20 cellular contexts compared by ENCODE assay signal in genomic region chrX:4764888-4765287, GRCh38.
"Had no signal": no experiment of that assay in that cellular context is flagged by ENCODE, and none has a peak within 500 bp of the region (broad histone marks: within the 10 kb centered on the region; RNA-seq: fewer than 3 reads in every experiment).

No MANE protein-coding gene starts in this region.

- DNase-seq: activated CD4-positive, alpha-beta T cell treated with anti-CD3 and anti-CD28 coated beads, Interleukin-2, amount 50 U/mL, for 1 hour; activated CD8-positive, alpha-beta memory T cell treated with anti-CD3 and anti-CD28 coated beads for 24 hours; activated naive CD8-positive, alpha-beta T cell treated with anti-CD3 and anti-CD28 coated beads, Interleukin-2, amount 10 ng/mL, durations not matched to agents 7 days and 5 days; anterior cingulate cortex; gastrocnemius medialis; heart left ventricle; immature natural killer cell; left colon; lower lobe of right lung; naive B cell; pancreas; stimulated activated CD4-positive, alpha-beta T cell treated with anti-CD3 and anti-CD28 coated beads, Interleukin-12 subunit alpha, Interleukin-12 subunit beta, amount 100 ng/mL, for 4 hours; stimulated activated CD4-positive, alpha-beta T cell treated with anti-CD3 and anti-CD28 coated beads, Interleukin-2, amount 100 ng/mL, for 24 hours; T-helper 9 cell; uterus had no signal

- H3K27ac ChIP-seq: cardiac muscle cell, gastrocnemius medialis, heart left ventricle, lower lobe of right lung, neural progenitor cell, pancreas, thoracic aorta, uterus had no signal

- H3K4me3 Mint-ChIP-seq: activated naive CD8-positive, alpha-beta T cell treated with anti-CD3 and anti-CD28 coated beads, Interleukin-2, amount 10 ng/mL, durations not matched to agents 7 days and 5 days; activated T-helper 1 cell treated with anti-CD3 and anti-CD28 coated beads, Interleukin-12 subunit alpha, Interleukin-12 subunit beta, Interleukin-2, Interleukin-4 antibody, amounts not matched to agents 30 ng/mL and 10 ng/mL and 1 ng/mL, durations not matched to agents 14 hours and 24 hours and 36 hours; immature natural killer cell; neural progenitor cell had no signal

- H3K36me3 ChIP-seq: cardiac muscle cell, gastrocnemius medialis, heart left ventricle, lower lobe of right lung, neural progenitor cell, pancreas, thoracic aorta, uterus had no signal

- H3K9ac ChIP-seq: neural progenitor cell had no signal

- H3K9me3 ChIP-seq: gastrocnemius medialis, heart left ventricle, lower lobe of right lung, pancreas, thoracic aorta, uterus had no signal

- H3K27me3 ChIP-seq: cardiac muscle cell, gastrocnemius medialis, heart left ventricle, neural progenitor cell, pancreas, uterus had no signal

- H3K36me3 Mint-ChIP-seq: activated naive CD8-positive, alpha-beta T cell treated with anti-CD3 and anti-CD28 coated beads, Interleukin-2, amount 10 ng/mL, durations not matched to agents 7 days and 5 days; naive B cell; neural progenitor cell had no signal

- H3K9me3 Mint-ChIP-seq: activated naive CD8-positive, alpha-beta T cell treated with anti-CD3 and anti-CD28 coated beads, Interleukin-2, amount 10 ng/mL, durations not matched to agents 7 days and 5 days; activated T-helper 1 cell treated with anti-CD3 and anti-CD28 coated beads, Interleukin-12 subunit alpha, Interleukin-12 subunit beta, Interleukin-2, Interleukin-4 antibody, amounts not matched to agents 30 ng/mL and 10 ng/mL and 1 ng/mL, durations not matched to agents 14 hours and 24 hours and 36 hours; neural progenitor cell had no signal

- H3K4me1 ChIP-seq: gastrocnemius medialis, heart left ventricle, lower lobe of right lung, neural progenitor cell, pancreas, uterus had no signal

- H3K27ac Mint-ChIP-seq: activated naive CD8-positive, alpha-beta T cell treated with anti-CD3 and anti-CD28 coated beads, Interleukin-2, amount 10 ng/mL, durations not matched to agents 7 days and 5 days; activated T-helper 1 cell treated with anti-CD3 and anti-CD28 coated beads, Interleukin-12 subunit alpha, Interleukin-12 subunit beta, Interleukin-2, Interleukin-4 antibody, amounts not matched to agents 30 ng/mL and 10 ng/mL and 1 ng/mL, durations not matched to agents 14 hours and 24 hours and 36 hours; immature natural killer cell; naive B cell; neural progenitor cell had no signal

- H3K4me1 Mint-ChIP-seq: activated naive CD8-positive, alpha-beta T cell treated with anti-CD3 and anti-CD28 coated beads, Interleukin-2, amount 10 ng/mL, durations not matched to agents 7 days and 5 days; immature natural killer cell; naive B cell; neural progenitor cell had no signal

- FAIRE-seq: endometrium had no signal

- H3K4me3 ChIP-seq: cardiac muscle cell, gastrocnemius medialis, heart left ventricle, lower lobe of right lung, neural progenitor cell, pancreas, thoracic aorta, uterus had no signal

- H3K27me3 Mint-ChIP-seq: activated naive CD8-positive, alpha-beta T cell treated with anti-CD3 and anti-CD28 coated beads, Interleukin-2, amount 10 ng/mL, durations not matched to agents 7 days and 5 days; naive B cell had no signal

- H2AFZ ChIP-seq: neural progenitor cell had no signal

- H3K4me2 ChIP-seq: neural progenitor cell had no signal
